18 cellular contexts compared by ENCODE assay signal in genomic region chr20:36439731-36440072, GRCh38.
DNase-seq lines count a peak whose midpoint lies in the region; ATAC-seq and TF ChIP-seq lines count a peak whose summit lies in the region.
"Had no signal": no experiment of that assay in that cellular context is flagged by ENCODE, and none has a peak within 500 bp of the region (broad histone marks: within the 10 kb centered on the region; RNA-seq: fewer than 3 reads in every experiment).

No MANE protein-coding gene starts in this region.

- no peak overlapping the region for H2BK20ac ChIP-seq in IMR-90 (ENCODE audit: low read depth, low read length)

- H3K4me3 Mint-ChIP-seq in CD14-positive monocyte, result no peak overlapping the region
- H3K4me3 Mint-ChIP-seq in neural crest cell, result no peak overlapping the region
- H3K4me3 Mint-ChIP-seq in activated CD4-positive, alpha-beta memory T cell treated with anti-CD3 and anti-CD28 coated beads, Interleukin-2, amount 10 ng/mL, durations not matched to agents 7 days and 5 days, result no peak overlapping the region
- H3K4me3 Mint-ChIP-seq: activated T-helper 1 cell treated with anti-CD3 and anti-CD28 coated beads, Interleukin-12 subunit alpha, Interleukin-12 subunit beta, Interleukin-2, Interleukin-4 antibody, amounts not matched to agents 30 ng/mL and 10 ng/mL and 1 ng/mL, durations not matched to agents 14 hours and 24 hours and 36 hours; dendritic cell treated with granulocyte-macrophage colony-stimulating factor and Interleukin-4, amounts not matched to agents 40 ng/mL and 50 ng/mL, for 4 days; T-cell had no signal

- no peak overlapping the region for H4K8ac ChIP-seq in IMR-90 (ENCODE audit: low read depth in 2 of 2, low read length in 2 of 2)

- H3K4me1 Mint-ChIP-seq in CD14-positive monocyte (peaks cover 10% of the 10 kb centered on the region), neural crest cell (no peaks in the 10 kb centered on the region)
- H3K4me1 Mint-ChIP-seq in activated CD4-positive, alpha-beta memory T cell treated with anti-CD3 and anti-CD28 coated beads, Interleukin-2, amount 10 ng/mL, durations not matched to agents 7 days and 5 days, result peaks cover 2% of the 10 kb centered on the region

- no peak overlapping the region for H2AK9ac ChIP-seq in IMR-90 (replicated peaks; ENCODE audit: low read depth, low read length, poor library complexity)

- in situ Hi-C loops in IMR-90 (cut with MboI; ENCODE audit: low sequenced_read_pairs), result loop anchor here (5.0 to 25.0 kb wide), 2 partner anchors 232 to 452 kb away; no protein-coding TSS in a partner anchor

- no peaks in the 10 kb centered on the region for H3K36me3 ChIP-seq in IMR-90 (ENCODE audit: control insufficient read depth, insufficient read depth, low read length)
- H3K36me3 ChIP-seq: BLaER1 treated with 17β-estradiol and CSF1 and Interleukin-3, amounts not matched to agents 10 nM and 100 nM; heart left ventricle; tibial nerve had no signal

- H2BK120ac ChIP-seq in IMR-90 (ENCODE audit: low read depth, low read length), result no peak overlapping the region

- H3K79me1 ChIP-seq in IMR-90 (ENCODE audit: low read depth in 1 of 2, low read length in 2 of 2), result no peaks in the 10 kb centered on the region

- CTCF ChIA-PET in IMR-90 (lab: Yijun Ruan, JAX), result interaction anchor here (0.5 to 1.7 kb wide), 9 partner anchors 9 to 358 kb away, joined by 3 to 9 read pairs (median 4); no protein-coding TSS in a partner anchor
- CTCF ChIA-PET in activated CD4-positive, alpha-beta memory T cell treated with anti-CD3 and anti-CD28 coated beads, Interleukin-2, amount 10 ng/mL, durations not matched to agents 7 days and 5 days (lab: Charles Lee), result interaction anchor here (0.6 to 2.3 kb wide), 24 partner anchors 9 to 447 kb away, joined by 3 to 27 read pairs (median 4); no protein-coding TSS in a partner anchor

- H3K4ac ChIP-seq in IMR-90 (ENCODE audit: low read depth, low read length), result no peak overlapping the region

- H2AFZ ChIP-seq in IMR-90 (replicated peaks; ENCODE audit: low read length, poor library complexity), result peak overlapping the region; percentile 44

- H3K4me2 ChIP-seq in IMR-90 (ENCODE audit: low read depth, low read length), result no peak overlapping the region
- H3K4me2 ChIP-seq: BLaER1 treated with 17β-estradiol and CSF1 and Interleukin-3, amounts not matched to agents 10 nM and 100 nM had no signal

- H3K4me1 ChIP-seq in IMR-90 (ENCODE audit: control insufficient read depth, insufficient read depth, low read length), result no peaks in the 10 kb centered on the region
- H3K4me1 ChIP-seq: psoas muscle had no signal

- H4K5ac ChIP-seq in IMR-90 (ENCODE audit: low read depth, low read length), result no peak overlapping the region

- no peak for DNase-seq in CD14-positive monocyte (ENCODE audit: low spot score)
- no peak for DNase-seq in IMR-90
- DNase-seq in neural crest cell (ENCODE audit: low read depth, low spot score), result no peak
- DNase-seq in DMS 273 (lab: John Stamatoyannopoulos, UW; ENCODE audit: unreplicated experiment), result no peak
- no peak for DNase-seq in activated CD4-positive, alpha-beta memory T cell treated with anti-CD3 and anti-CD28 coated beads, Interleukin-2, amount 10 ng/mL, durations not matched to agents 7 days and 5 days
- DNase-seq: GOT3, KG1 had no signal

- H4K20me1 ChIP-seq in IMR-90 (ENCODE audit: insufficient read depth, low read length), result no peaks in the 10 kb centered on the region
- H4K20me1 ChIP-seq: BLaER1 treated with 17β-estradiol and CSF1 and Interleukin-3, amounts not matched to agents 10 nM and 100 nM had no signal

- ATAC-seq in IMR-90 (ENCODE audit: low read depth) (no peak), GM18511 (IDR thresholded peaks at IDR 0.05; ENCODE audit: unreplicated experiment) (no peak), GM21515 (IDR thresholded peaks at IDR 0.05; ENCODE audit: unreplicated experiment) (no peak)

- no peak overlapping the region for H3K27ac ChIP-seq in IMR-90 (ENCODE audit: insufficient read depth, low read length)
- H3K27ac ChIP-seq: BLaER1 treated with 17β-estradiol and CSF1 and Interleukin-3, amounts not matched to agents 10 nM and 100 nM; heart left ventricle; psoas muscle; tibial nerve had no signal

- peak; percentile 66 for TF ChIP-seq CTCF in CD14-positive monocyte (IDR thresholded peaks at IDR 0.05)
- TF ChIP-seq CTCF in IMR-90 (conservative IDR thresholded peaks at IDR 0.05; ENCODE audit: low read depth, low read length), result no peak
- 0 out of 2 replicates have a peak, but pooled peaks have one; percentile 9 for TF ChIP-seq CTCF in WI38 (IDR thresholded peaks at IDR 0.05; ENCODE audit: low read depth, low read length)
- TF ChIP-seq CTCF in neural crest cell (conservative IDR thresholded peaks at IDR 0.05), result peak; percentile 31

- intact Hi-C loops in CD14-positive monocyte (cut with micrococcal nuclease) (loop anchor here (5.0 kb wide), 2 partner anchors 227 to 237 kb away; no protein-coding TSS in a partner anchor), IMR-90 (cut with micrococcal nuclease) (loop anchor here (1.0 to 5.0 kb wide), 4 partner anchors 166 to 442 kb away; no protein-coding TSS in a partner anchor)

- no peak for TF ChIP-seq RAD21 in IMR-90 (IDR thresholded peaks at IDR 0.05; ENCODE audit: low read length)

- no peak overlapping the region for H2AK5ac ChIP-seq in IMR-90 (ENCODE audit: low read depth, low read length)

- 0% methylated on average over 1 of the region's 7 CpGs; no CpG with 5 or more reads in 1 of the 2 experiments for WGBS in IMR-90 (ENCODE audit: extremely low coverage in 2 of 2, insufficient read length in 1 of 2), 2 experiments

- peaks cover 0 to 1% (median 0%) of the 10 kb centered on the region in 7 donors for H3K9me3 Mint-ChIP-seq in CD14-positive monocyte
- H3K9me3 Mint-ChIP-seq in neural crest cell, result no peaks in the 10 kb centered on the region
- H3K9me3 Mint-ChIP-seq in activated CD4-positive, alpha-beta memory T cell treated with anti-CD3 and anti-CD28 coated beads, Interleukin-2, amount 10 ng/mL, durations not matched to agents 7 days and 5 days, result no peaks in the 10 kb centered on the region
- H3K9me3 Mint-ChIP-seq: activated T-helper 1 cell treated with anti-CD3 and anti-CD28 coated beads, Interleukin-12 subunit alpha, Interleukin-12 subunit beta, Interleukin-2, Interleukin-4 antibody, amounts not matched to agents 30 ng/mL and 10 ng/mL and 1 ng/mL, durations not matched to agents 14 hours and 24 hours and 36 hours; dendritic cell treated with granulocyte-macrophage colony-stimulating factor and Interleukin-4, amounts not matched to agents 40 ng/mL and 50 ng/mL, for 4 days; T-cell had no signal

- TF ChIP-seq POLR2A in IMR-90 (IDR thresholded peaks at IDR 0.05; ENCODE audit: low read depth, low read length), result no peak

- no TSS peak for BruUV-seq in IMR-90 (replicated peaks; lab: Mats Ljungman, UMichigan)

- H3K36me3 Mint-ChIP-seq in CD14-positive monocyte (no peaks in the 10 kb centered on the region), neural crest cell (ENCODE audit: low read depth) (no peaks in the 10 kb centered on the region)
- no peaks in the 10 kb centered on the region for H3K36me3 Mint-ChIP-seq in activated CD4-positive, alpha-beta memory T cell treated with anti-CD3 and anti-CD28 coated beads, Interleukin-2, amount 10 ng/mL, durations not matched to agents 7 days and 5 days (ENCODE audit: low read depth)
- H3K36me3 Mint-ChIP-seq: T-cell had no signal

- H3K27me3 Mint-ChIP-seq in CD14-positive monocyte (ENCODE audit: low read depth in 3 of 3) (peaks cover 12 to 18% (median 14%) of the 10 kb centered on the region in 3 donors), neural crest cell (ENCODE audit: low read depth) (peaks cover 12% of the 10 kb centered on the region)
- peaks cover 2% of the 10 kb centered on the region for H3K27me3 Mint-ChIP-seq in activated CD4-positive, alpha-beta memory T cell treated with anti-CD3 and anti-CD28 coated beads, Interleukin-2, amount 10 ng/mL, durations not matched to agents 7 days and 5 days

- H2BK15ac ChIP-seq in IMR-90 (ENCODE audit: low read depth, low read length), result no peak overlapping the region

- H3K23ac ChIP-seq in IMR-90 (ENCODE audit: low read depth, low read length), result no peak overlapping the region

- H3K18ac ChIP-seq in IMR-90 (ENCODE audit: low read depth, low read length), result no peak overlapping the region

- POLR2A ChIA-PET in IMR-90 (lab: Charles Lee; ENCODE audit: unreplicated experiment), result no interaction called here
- POLR2A ChIA-PET in activated CD4-positive, alpha-beta memory T cell treated with anti-CD3 and anti-CD28 coated beads, Interleukin-2, amount 10 ng/mL, durations not matched to agents 7 days and 5 days (lab: Charles Lee), result no interaction called here

- H3K27ac Mint-ChIP-seq in CD14-positive monocyte (no peak overlapping the region), neural crest cell (ENCODE audit: unreplicated experiment) (no peak overlapping the region)
- H3K27ac Mint-ChIP-seq in activated CD4-positive, alpha-beta memory T cell treated with anti-CD3 and anti-CD28 coated beads, Interleukin-2, amount 10 ng/mL, durations not matched to agents 7 days and 5 days, result no peak overlapping the region
- H3K27ac Mint-ChIP-seq: activated T-helper 1 cell treated with anti-CD3 and anti-CD28 coated beads, Interleukin-12 subunit alpha, Interleukin-12 subunit beta, Interleukin-2, Interleukin-4 antibody, amounts not matched to agents 30 ng/mL and 10 ng/mL and 1 ng/mL, durations not matched to agents 14 hours and 24 hours and 36 hours; dendritic cell treated with granulocyte-macrophage colony-stimulating factor and Interleukin-4, amounts not matched to agents 40 ng/mL and 50 ng/mL, for 4 days; T-cell had no signal

- no peak overlapping the region for H3K14ac ChIP-seq in IMR-90 (replicated peaks; ENCODE audit: low read depth, low read length)

- no peak overlapping the region for H3K56ac ChIP-seq in IMR-90 (ENCODE audit: extremely low read depth, insufficient read depth, low read length)

- no peak overlapping the region for H3K9ac ChIP-seq in IMR-90 (ENCODE audit: low read depth, low read length)
- H3K9ac ChIP-seq: BLaER1 treated with 17β-estradiol and CSF1 and Interleukin-3, amounts not matched to agents 10 nM and 100 nM had no signal

- no peaks in the 10 kb centered on the region for H3K9me3 ChIP-seq in IMR-90 (ENCODE audit: control insufficient read depth, insufficient read depth, low read length)
- H3K9me3 ChIP-seq: BLaER1 treated with 17β-estradiol and CSF1 and Interleukin-3, amounts not matched to agents 10 nM and 100 nM; Caco-2; heart left ventricle; psoas muscle; tibial nerve had no signal

- H4K91ac ChIP-seq in IMR-90 (ENCODE audit: insufficient read depth, low read depth, low read length), result no peak overlapping the region

- H3K9me1 ChIP-seq in IMR-90 (ENCODE audit: insufficient read depth, low read length), result no peaks in the 10 kb centered on the region

- dilution Hi-C loops in IMR-90 (cut with HindIII; ENCODE audit: low sequenced_read_pairs, unreplicated experiment), result no loop called here

- H2BK5ac ChIP-seq in IMR-90 (ENCODE audit: low read depth, low read length, poor library complexity, severe bottlenecking), result no peak overlapping the region

- no peak overlapping the region for H3K4me3 ChIP-seq in IMR-90 (ENCODE audit: insufficient read depth, low read depth, low read length)
- no peak overlapping the region for H3K4me3 ChIP-seq in WI38 (ENCODE audit: low read depth, low read length)
- H3K4me3 ChIP-seq: BLaER1 treated with 17β-estradiol and CSF1 and Interleukin-3, amounts not matched to agents 10 nM and 100 nM; heart left ventricle; psoas muscle; tibial nerve had no signal

- H3K27me3 ChIP-seq in IMR-90 (ENCODE audit: control insufficient read depth, insufficient read depth, low read length), result peaks cover 37% of the 10 kb centered on the region
- H3K27me3 ChIP-seq: BLaER1 treated with 17β-estradiol and CSF1 and Interleukin-3, amounts not matched to agents 10 nM and 100 nM had no signal
